In genomic region chr11:62124186-62125113, GRCh38 we compare ENCODE assay signal across 8 cellular contexts. TPM values are rescaled to one million over a fixed set of nuclear protein-coding genes. Genes with fewer than 3 reads are reported as not detected.
DNase-seq lines count a peak whose midpoint lies in the region; ATAC-seq and TF ChIP-seq lines count a peak whose summit lies in the region.

No MANE protein-coding gene starts in this region.

- no peaks in the 10 kb centered on the region for H3K36me3 ChIP-seq in CD8-positive, alpha-beta memory T cell (ENCODE audit: insufficient read depth, low read length)
- H3K36me3 ChIP-seq in endocrine pancreas (ENCODE audit: control insufficient read depth, insufficient read depth, low read length) = no peaks in the 10 kb centered on the region
- peaks cover 0 to 12% (median under 1%) of the 10 kb centered on the region in 4 donors for H3K36me3 ChIP-seq in upper lobe of left lung

- H3K27ac ChIP-seq in CD8-positive, alpha-beta memory T cell (ENCODE audit: low read depth, low read length) = peak overlapping the region; percentile 73
- peak overlapping the region; percentile 45 to 80 (median 67) for H3K27ac ChIP-seq in upper lobe of left lung

- H3K4me3 Mint-ChIP-seq in CD8-positive, alpha-beta memory T cell = peak overlapping the region; percentile 93 to 97 (median 95)
- H3K4me3 Mint-ChIP-seq in T-cell = peak overlapping the region; percentile 91 to 94 (median 91)
- H3K4me3 Mint-ChIP-seq in mesothelial cell of epicardium = peak overlapping the region; percentile 97

- H3K9ac ChIP-seq in endocrine pancreas (ENCODE audit: control insufficient read depth, insufficient read depth, low read length) = peak overlapping the region; percentile 77

- peaks cover 19% of the 10 kb centered on the region for H3K4me1 ChIP-seq in CD8-positive, alpha-beta memory T cell (ENCODE audit: insufficient read depth, low read length)
- H3K4me1 ChIP-seq in endocrine pancreas (ENCODE audit: control insufficient read depth, insufficient read depth, low read length) (peaks cover 4% of the 10 kb centered on the region), upper lobe of left lung (peaks cover 7 to 23% (median 18%) of the 10 kb centered on the region in 4 donors)

- WGBS in upper lobe of left lung, 2 donors = 7 to 10% methylated on average over 24 to 31 of the region's 39 CpGs

- H3K9me3 ChIP-seq in CD8-positive, alpha-beta memory T cell (ENCODE audit: low read length) = no peaks in the 10 kb centered on the region
- no peaks in the 10 kb centered on the region for H3K9me3 ChIP-seq in endocrine pancreas (ENCODE audit: control insufficient read depth, low read length)
- no peaks in the 10 kb centered on the region for H3K9me3 ChIP-seq in upper lobe of left lung

- H3K36me3 Mint-ChIP-seq in CD8-positive, alpha-beta memory T cell = peaks cover 0 to 25% (median 0%) of the 10 kb centered on the region in 3 donors
- peaks cover 13% of the 10 kb centered on the region for H3K36me3 Mint-ChIP-seq in T-cell
- no peaks in the 10 kb centered on the region for H3K36me3 Mint-ChIP-seq in mesothelial cell of epicardium

- ATAC-seq in HG03521 (IDR thresholded peaks at IDR 0.05; ENCODE audit: unreplicated experiment) = peak; percentile 13
- peak in 1 of 4 experiments; percentile 6 for ATAC-seq in T-cell (replicated peaks in 1 of 4)
- ATAC-seq in upper lobe of left lung (ENCODE audit: low FRiP score in 2 of 2) = peak; percentile 6 to 57

- TF ChIP-seq EP300 in upper lobe of left lung (IDR thresholded peaks at IDR 0.05) = no peak

- H3K9me3 Mint-ChIP-seq in CD8-positive, alpha-beta memory T cell = no peaks in the 10 kb centered on the region
- H3K9me3 Mint-ChIP-seq in T-cell (no peaks in the 10 kb centered on the region), mesothelial cell of epicardium (no peaks in the 10 kb centered on the region)

- H3K27me3 Mint-ChIP-seq in CD8-positive, alpha-beta memory T cell = peaks cover 0 to 1% of the 10 kb centered on the region in 2 donors
- H3K27me3 Mint-ChIP-seq in T-cell (no peaks in the 10 kb centered on the region), mesothelial cell of epicardium (ENCODE audit: low read depth) (no peaks in the 10 kb centered on the region)

- TF ChIP-seq POLR2A in upper lobe of left lung (IDR thresholded peaks at IDR 0.05) = no peak

- CTCF ChIA-PET in CD8-positive, alpha-beta memory T cell (lab: Charles Lee) = interaction anchor here (1.4 kb wide), 1 partner anchor 16 kb away, joined by 5 read pairs; no protein-coding TSS in a partner anchor
- CTCF ChIA-PET in T-cell (lab: Charles Lee) = interaction anchor here in 1 of 2 donors (0.6 to 1.8 kb wide), 3 partner anchors 15 to 327 kb away, joined by 3 to 12 read pairs (median 4); no protein-coding TSS in a partner anchor

- TF ChIP-seq CTCF in mesothelial cell of epicardium (IDR thresholded peaks at IDR 0.05; ENCODE audit: unreplicated experiment) = no peak
- no peak for TF ChIP-seq CTCF in upper lobe of left lung (IDR thresholded peaks at IDR 0.05)

- peak overlapping the region; percentile 95 for H3K4me3 ChIP-seq in CD8-positive, alpha-beta memory T cell (ENCODE audit: low read length)
- H3K4me3 ChIP-seq in endocrine pancreas (ENCODE audit: control insufficient read depth, insufficient read depth, low read length) (peak overlapping the region; percentile 63), upper lobe of left lung (peak overlapping the region; percentile 71 to 98 (median 97))

- DNase-seq in CD8-positive, alpha-beta memory T cell = no peak
- peak; percentile 57 for DNase-seq in GM19240 (ENCODE audit: insufficient read length, low spot score)
- peak in 5 of 34 experiments; percentile 3 to 16 (median 12) for DNase-seq in T-cell
- DNase-seq in mesothelial cell of epicardium (ENCODE audit: low spot score in 2 of 2, unreplicated experiment in 2 of 2) = no peak
- DNase-seq in upper lobe of left lung = peak in 1 of 2 donors; percentile 40
- DNase-seq in NCI-H345 (lab: John Stamatoyannopoulos, UW) = no peak

- H3K27ac Mint-ChIP-seq in CD8-positive, alpha-beta memory T cell = peak overlapping the region; percentile 82 to 98 (median 87)
- H3K27ac Mint-ChIP-seq in T-cell = peak overlapping the region; percentile 79 to 83
- H3K27ac Mint-ChIP-seq in mesothelial cell of epicardium = peak overlapping the region; percentile 96

- H3K27me3 ChIP-seq in CD8-positive, alpha-beta memory T cell (ENCODE audit: insufficient read depth, low read length, poor library complexity, severe bottlenecking) = no peaks in the 10 kb centered on the region
- H3K27me3 ChIP-seq in endocrine pancreas (ENCODE audit: control insufficient read depth, insufficient read depth, low read length) = no peaks in the 10 kb centered on the region
- H3K27me3 ChIP-seq in upper lobe of left lung = no peaks in the 10 kb centered on the region

- POLR2A ChIA-PET in CD8-positive, alpha-beta memory T cell (lab: Charles Lee) = no interaction called here
- POLR2A ChIA-PET in T-cell (lab: Charles Lee) = interaction anchor here (0.5 to 0.6 kb wide), 2 partner anchors 13 to 225 kb away, joined by 3 to 4 read pairs; no protein-coding TSS in a partner anchor

- peaks cover 30 to 41% (median 32%) of the 10 kb centered on the region in 3 donors for H3K4me1 Mint-ChIP-seq in CD8-positive, alpha-beta memory T cell
- H3K4me1 Mint-ChIP-seq in T-cell = peaks cover 28 to 46% (median 30%) of the 10 kb centered on the region in 3 donors
- H3K4me1 Mint-ChIP-seq in mesothelial cell of epicardium = peaks cover 21% of the 10 kb centered on the region

RNA-seq across cellular contexts. Expression of gene INCENP, which starts 0.6 kb away (rescaled TPM):
- total RNA-seq in CD8-positive, alpha-beta memory T cell = 10 to 100 TPM; 65.5 to 69.5 TPM
- polyA plus RNA-seq in CD8-positive, alpha-beta memory T cell = 3.1 TPM
- total RNA-seq in T-cell = 10 to 100 TPM; 20.7 to 31.4 (median 24.9) TPM
- total RNA-seq in mesothelial cell of epicardium = 50.4 to 51.6 TPM (median 50.9 TPM) in 3 replicates
- total RNA-seq in upper lobe of left lung = 10 to 100 TPM; 11.9 to 44.0 (median 19.7) TPM
